ENCODE assay signal across 8 cellular contexts in the genomic region with DNA sequence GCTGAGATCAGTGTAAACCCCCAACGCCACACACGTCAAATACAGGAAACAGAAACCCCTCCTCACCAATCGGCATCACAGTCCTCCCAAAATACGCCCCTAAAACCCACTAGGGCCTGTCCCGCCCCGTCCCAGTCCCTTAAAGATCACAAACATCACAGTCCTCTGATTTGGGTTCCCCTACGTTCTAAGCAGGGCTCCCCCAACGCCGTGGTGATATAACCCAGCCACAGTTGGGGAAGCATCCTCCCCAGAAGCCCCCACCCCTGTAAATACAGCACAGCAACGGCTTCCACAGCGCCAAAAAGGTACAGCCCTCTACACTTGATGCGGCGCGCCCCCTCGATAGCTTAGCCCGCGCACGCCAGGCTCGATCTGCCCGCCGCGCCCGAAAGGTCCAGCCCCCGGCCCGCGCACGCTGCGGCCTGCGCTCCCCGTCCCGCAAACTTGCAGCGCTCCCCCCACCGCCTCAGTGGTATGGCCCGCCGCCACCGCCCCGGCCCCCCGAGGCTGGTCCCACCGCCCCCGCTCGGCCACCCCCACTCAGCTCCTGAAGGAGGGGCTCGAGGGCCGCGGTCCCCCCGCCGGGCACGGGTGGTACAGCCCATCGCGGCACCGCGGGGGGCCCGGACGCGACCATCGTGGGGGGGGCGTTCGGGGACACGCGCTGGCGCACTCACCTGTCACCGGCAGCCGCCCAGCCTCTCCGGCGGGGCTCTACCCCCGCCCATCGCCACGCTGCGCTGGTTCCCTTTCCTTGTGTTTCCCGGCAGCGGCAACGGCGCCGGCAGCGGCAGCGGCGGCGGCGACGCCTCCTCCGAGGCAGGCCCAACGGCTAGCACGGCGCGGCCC.
DNase-seq lines count a peak whose midpoint lies in the region; ATAC-seq lines count a peak whose summit lies in the region.

A gene (minus strand): TSS at position 845 of the 852 bp plus-strand sequence. CDS start 20,078 bp downstream, outside the sequence.

- H3K27ac Mint-ChIP-seq in memory B cell, result peak within 1 kb of the TSS; percentile 100

- peak within 1 kb of the TSS; percentile 89 for H3K4me3 Mint-ChIP-seq in memory B cell

- peaks cover 41% of the 10 kb centered on the region for H3K4me1 Mint-ChIP-seq in memory B cell

- DNase-seq in NCI-H226, result peak; percentile 7
- peak; percentile 62 to 68 for DNase-seq in activated CD4-positive, alpha-beta T cell treated with anti-CD3 and anti-CD28 coated beads, Interleukin-2, amount 50 U/mL, for 4 hours
- peak; percentile 95 for DNase-seq in ecto neural progenitor cell (ENCODE audit: low spot score)
- peak; percentile 84 to 92 for DNase-seq in memory B cell (ENCODE audit: low spot score in 2 of 2)
- peak; percentile 47 for DNase-seq in stimulated activated CD8-positive, alpha-beta memory T cell treated with anti-CD3 and anti-CD28 coated beads, Interleukin-12 subunit alpha, Interleukin-12 subunit beta, amount 100 ng/mL, for 24 hours (ENCODE audit: extremely low read depth)
- DNase-seq in NCI-H2107 (lab: John Stamatoyannopoulos, UW), result no peak

- H3K27me3 Mint-ChIP-seq in memory B cell, result no peaks in the 10 kb centered on the region

- peaks cover 3% of the 10 kb centered on the region for H3K36me3 Mint-ChIP-seq in memory B cell

- H3K9me3 Mint-ChIP-seq in memory B cell, result no peaks in the 10 kb centered on the region

- ATAC-seq in GM18502 (IDR thresholded peaks at IDR 0.05; ENCODE audit: poor library complexity, unreplicated experiment) (peak; percentile 30), HG02678 (IDR thresholded peaks at IDR 0.05; ENCODE audit: unreplicated experiment) (peak; percentile 30), memory B cell (ENCODE audit: low read depth) (peak; percentile 49)
